34 cellular contexts compared by ENCODE assay signal in genomic region chr1:167861664-167862381, GRCh38. TPM values are rescaled to one million over a fixed set of nuclear protein-coding genes. Genes with fewer than 3 reads are reported as not detected.
"Had no signal": no experiment of that assay in that cellular context is flagged by ENCODE, and none has a peak within 500 bp of the region (broad histone marks: within the 10 kb centered on the region; RNA-seq: fewer than 3 reads in every experiment).

No MANE protein-coding gene starts in this region.

- H3K9me3 ChIP-seq: esophagus muscularis mucosa, heart right ventricle, left ventricle myocardium inferior, neutrophil, ovary, prostate gland, sigmoid colon, upper lobe of left lung, vagina had no signal

- H3K4me1 ChIP-seq: esophagus muscularis mucosa, foreskin keratinocyte, left ventricle myocardium inferior, prostate gland, sigmoid colon, upper lobe of left lung, vagina had no signal

- ATAC-seq: activated CD4-positive, CD25-positive, alpha-beta regulatory T cell treated with anti-CD3 and anti-CD28 coated beads, Interleukin-2, amount 50 U/mL, for 24 hours; effector memory CD8-positive, alpha-beta T cell; heart right ventricle; stimulated activated memory B cell treated with anti-CD40 and anti-IgM and Interleukin-4, amounts not matched to agents 10 μg/mL and 1 μg/mL and 100 μg/mL, for 72 hours; stimulated activated naive CD8-positive, alpha-beta T cell treated with anti-CD3 and anti-CD28 coated beads, Interleukin-15, amount 100 ng/mL, for 72 hours had no signal

- DNase-seq: activated CD4-positive, alpha-beta T cell treated with anti-CD3 and anti-CD28 coated beads for 48 hours; activated CD4-positive, alpha-beta T cell treated with anti-CD3 and anti-CD28 coated beads, Interleukin-2, amount 50 U/mL, for 48 hours; activated CD8-positive, alpha-beta memory T cell treated with anti-CD3 and anti-CD28 coated beads, Interleukin-2, amount 50 U/mL, for 4 hours; activated gamma-delta T cell; activated naive CD4-positive, alpha-beta T cell treated with anti-CD3 and anti-CD28 coated beads, Interleukin-2, amount 50 U/mL, for 16 hours; activated T-cell treated with anti-CD3 and anti-CD28 coated beads, Interleukin-2, amount 50 U/mL, for 1 hour; amniotic stem cell; caudate nucleus; cortex of kidney; effector memory CD8-positive, alpha-beta T cell; foreskin keratinocyte; heart right ventricle; islet precursor cell; left ventricle myocardium inferior; ovary; sigmoid colon; small intestine; stimulated activated CD4-positive, alpha-beta T cell treated with anti-CD3 and anti-CD28 coated beads, Interleukin-1b, Interleukin-23, amount 100 ng/mL, for 48 hours; stimulated activated CD4-positive, alpha-beta T cell treated with anti-CD3 and anti-CD28 coated beads, Interleukin-4, amount 100 ng/mL, for 4 hours; stimulated activated CD8-positive, alpha-beta memory T cell treated with anti-CD3 and anti-CD28 coated beads, Interleukin-4, amount 100 ng/mL, for 48 hours; stimulated activated naive CD8-positive, alpha-beta T cell treated with anti-CD3 and anti-CD28 coated beads, Interleukin-15, amount 100 ng/mL, for 72 hours; substantia nigra; upper lobe of left lung had no signal

- H3K36me3 ChIP-seq: esophagus muscularis mucosa, heart right ventricle, left ventricle myocardium inferior, neutrophil, ovary, prostate gland, sigmoid colon, upper lobe of left lung, vagina had no signal

- H3K27ac ChIP-seq: esophagus muscularis mucosa, foreskin keratinocyte, heart right ventricle, left ventricle myocardium inferior, neutrophil, ovary, prostate gland, sigmoid colon, upper lobe of left lung, vagina, VCaP had no signal

- H3K4me3 ChIP-seq: esophagus muscularis mucosa, heart right ventricle, left ventricle myocardium inferior, ovary, prostate gland, sigmoid colon, upper lobe of left lung, vagina had no signal

- H3K27me3 ChIP-seq: esophagus muscularis mucosa, foreskin keratinocyte, heart right ventricle, neutrophil, ovary, sigmoid colon, upper lobe of left lung, vagina had no signal

- FAIRE-seq: small intestine, TTC549 had no signal

RNA-seq across cellular contexts. Expression of gene ADCY10, which starts 52.1 kb away (rescaled TPM):
- total RNA-seq: activated CD8-positive, alpha-beta memory T cell treated with anti-CD3 and anti-CD28 coated beads for 36 hours; activated T-helper 1 cell treated with anti-CD3 and anti-CD28 coated beads, Interleukin-12 subunit alpha, Interleukin-12 subunit beta, Interleukin-2, Interleukin-4 antibody, amounts not matched to agents 30 ng/mL and 10 ng/mL and 1 ng/mL, durations not matched to agents 14 hours and 24 hours and 36 hours; lung microvascular endothelial cell; vagina had no signal
